ENCODE assay signal across 29 cellular contexts in the genomic region with DNA sequence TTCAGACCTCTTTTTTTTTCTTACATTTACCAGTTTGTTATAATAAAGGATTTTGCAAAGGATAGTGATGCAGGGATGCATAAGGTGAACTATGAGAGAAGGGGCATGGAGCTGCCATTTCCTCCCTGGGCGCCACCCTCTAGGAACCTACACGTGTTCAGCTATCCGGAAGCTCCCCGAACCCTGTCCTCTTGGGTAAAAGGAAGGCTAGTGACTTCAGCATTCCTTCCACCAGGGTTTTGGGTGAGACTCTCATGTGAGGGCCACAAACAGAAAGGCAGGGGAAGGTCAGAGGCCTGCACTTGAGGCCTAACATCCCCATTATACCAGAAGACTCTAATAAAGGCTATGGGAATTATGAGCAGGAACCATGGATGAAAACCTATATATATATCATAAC.
"Had no signal": no experiment of that assay in that cellular context is flagged by ENCODE, and none has a peak within 500 bp of the region (broad histone marks: within the 10 kb centered on the region; RNA-seq: fewer than 3 reads in every experiment).

No MANE protein-coding gene starts in this region.

- H3K4me1 ChIP-seq: adrenal gland, body of pancreas, Peyer's patch had no signal

- H3K27ac ChIP-seq: adrenal gland, body of pancreas, Peyer's patch, SJSA1 had no signal

- H3K9me2 ChIP-seq: SK-N-SH had no signal

- H3K27ac Mint-ChIP-seq: activated CD4-positive, alpha-beta T cell treated with anti-CD3 and anti-CD28 coated beads for 36 hours; activated CD4-positive, alpha-beta T cell treated with anti-CD3 and anti-CD28 coated beads, Interleukin-2, amount 10 ng/mL, durations not matched to agents 7 days and 5 days; activated CD8-positive, alpha-beta T cell treated with anti-CD3 and anti-CD28 coated beads, Interleukin-2, amount 10 ng/mL, durations not matched to agents 7 days and 5 days; activated naive CD4-positive, alpha-beta T cell treated with anti-CD3 and anti-CD28 coated beads for 36 hours; activated naive CD4-positive, alpha-beta T cell treated with anti-CD3 and anti-CD28 coated beads, Interleukin-2, amount 50 U/mL, for 72 hours; activated T-cell treated with anti-CD3 and anti-CD28 coated beads, Interleukin-2, amount 50 U/mL, for 24 hours; activated T-helper 2 cell treated with anti-CD3 and anti-CD28 coated beads, Interferon-gamma antibody, Interleukin-2, Interleukin-4, amounts not matched to agents 10 μg/mL and 5 μg/mL and 100 μg/mL, durations not matched to agents 14 hours and 24 hours and 36 hours; T-helper 1 cell treated with Interleukin-12 subunit alpha and Interleukin-12 subunit beta and Interleukin-4 antibody, amounts not matched to agents 30 μg/mL and 1 μg/mL, for 36 hours; T-helper 2 cell treated with Interferon-gamma antibody and Interleukin-4, amounts not matched to agents 5 μg/mL and 100 μg/mL, for 36 hours had no signal

- H3K4me3 ChIP-seq: adrenal gland, body of pancreas, Peyer's patch, SJSA1 had no signal

- ATAC-seq: activated CD4-positive, alpha-beta T cell treated with anti-CD3 and anti-CD28 coated beads for 36 hours; activated CD4-positive, CD25-positive, alpha-beta regulatory T cell treated with anti-CD3 and anti-CD28 coated beads, Interleukin-2, amount 50 U/mL, for 24 hours; activated CD8-positive, alpha-beta T cell treated with anti-CD3 and anti-CD28 coated beads, Interleukin-2, amount 10 ng/mL, durations not matched to agents 7 days and 5 days; activated naive CD4-positive, alpha-beta T cell treated with anti-CD3 and anti-CD28 coated beads, Interleukin-2, amount 50 U/mL, for 72 hours; body of pancreas had no signal

- DNase-seq: activated CD4-positive, alpha-beta T cell treated with anti-CD3 and anti-CD28 coated beads for 36 hours; activated CD4-positive, alpha-beta T cell treated with anti-CD3 and anti-CD28 coated beads, Interleukin-2, amount 10 ng/mL, durations not matched to agents 7 days and 5 days; activated CD4-positive, alpha-beta T cell treated with anti-CD3 and anti-CD28 coated beads, Interleukin-2, amount 50 U/mL, for 48 hours; activated CD8-positive, alpha-beta T cell treated with anti-CD3 and anti-CD28 coated beads, Interleukin-2, amount 10 ng/mL, durations not matched to agents 7 days and 5 days; activated gamma-delta T cell treated with Interleukin-2 at 50 U/mL for 16 hours; activated naive CD4-positive, alpha-beta T cell treated with anti-CD3 and anti-CD28 coated beads for 36 hours; activated T-cell treated with anti-CD3 and anti-CD28 coated beads, Interleukin-2, amount 50 U/mL, for 24 hours; adrenal gland; body of pancreas; caudate nucleus; cerebellar nuclear complex; MM.1S; MV-4-11; NCI-H1092; NCI-H1436 treated with DMSO at 0.1 percent for 48 hours; NCI-H1694 treated with DMSO at 0.1 percent for 48 hours; NCI-H2029; NCI-H345; NCI-H524 treated with DMSO at 0.1 percent for 48 hours; Peyer's patch; RPMI8226; SHP77 treated with DMSO at 0.1 percent for 48 hours; SK-N-SH had no signal

- H3K27me3 ChIP-seq: adrenal gland, body of pancreas, Peyer's patch, SJSA1 had no signal

- H3K27me3 Mint-ChIP-seq: activated CD4-positive, alpha-beta T cell treated with anti-CD3 and anti-CD28 coated beads for 36 hours; activated CD4-positive, alpha-beta T cell treated with anti-CD3 and anti-CD28 coated beads, Interleukin-2, amount 10 ng/mL, durations not matched to agents 7 days and 5 days; activated T-cell treated with anti-CD3 and anti-CD28 coated beads, Interleukin-2, amount 50 U/mL, for 24 hours had no signal

- H3K4me2 ChIP-seq: SK-N-SH had no signal

- H3K36me3 ChIP-seq: adrenal gland had no signal

- H3K9me3 ChIP-seq: Peyer's patch, SK-N-SH had no signal

- H3K9ac ChIP-seq: SK-N-SH had no signal

- H3K4me3 Mint-ChIP-seq: activated CD4-positive, alpha-beta T cell treated with anti-CD3 and anti-CD28 coated beads for 36 hours; activated CD4-positive, alpha-beta T cell treated with anti-CD3 and anti-CD28 coated beads, Interleukin-2, amount 10 ng/mL, durations not matched to agents 7 days and 5 days; activated CD8-positive, alpha-beta T cell treated with anti-CD3 and anti-CD28 coated beads, Interleukin-2, amount 10 ng/mL, durations not matched to agents 7 days and 5 days; activated naive CD4-positive, alpha-beta T cell treated with anti-CD3 and anti-CD28 coated beads for 36 hours; activated T-cell treated with anti-CD3 and anti-CD28 coated beads, Interleukin-2, amount 50 U/mL, for 24 hours; T-helper 1 cell treated with Interleukin-12 subunit alpha and Interleukin-12 subunit beta and Interleukin-4 antibody, amounts not matched to agents 30 μg/mL and 1 μg/mL, for 36 hours; T-helper 2 cell treated with Interferon-gamma antibody and Interleukin-4, amounts not matched to agents 5 μg/mL and 100 μg/mL, for 36 hours had no signal

- H3K9me3 Mint-ChIP-seq: activated naive CD4-positive, alpha-beta T cell treated with anti-CD3 and anti-CD28 coated beads, Interleukin-2, amount 50 U/mL, for 72 hours had no signal

- H3K4me1 Mint-ChIP-seq: activated CD4-positive, alpha-beta T cell treated with anti-CD3 and anti-CD28 coated beads for 36 hours; activated CD4-positive, alpha-beta T cell treated with anti-CD3 and anti-CD28 coated beads, Interleukin-2, amount 10 ng/mL, durations not matched to agents 7 days and 5 days had no signal
